Comparison of ENCODE assay signal across 1 cellular context in genomic region chr1:151146416-151147131, GRCh38.
TF ChIP-seq lines count a peak whose summit lies in the region.

Gene SEMA6C, minus strand, starts transcription at chr1:151146631. Its CDS starts 4,010 bp downstream, at chr1:151142621.

TF ChIP-seq in HepG2, 621 proteins besides CTCF, POLR2A, EP300 and RAD21 (continued from another document and continues in another):
- TF ChIP-seq ESRRA (CRISPR knock-in tag; IDR thresholded peaks at IDR 0.05; ENCODE audit: low read depth) (peak; percentile 53), ARNTL (CRISPR knock-in tag; IDR thresholded peaks at IDR 0.05) (no peak), PHF8 (CRISPR knock-in tag; IDR thresholded peaks at IDR 0.05) (peak; percentile 59; the same call in 1 of the 2 replicates), ZBTB40 (IDR thresholded peaks at IDR 0.05) (no peak), ZBTB40 (CRISPR knock-in tag; IDR thresholded peaks at IDR 0.05) (peak; percentile 69; the same call in 1 of the 2 replicates), HIC2 (CRISPR knock-in tag; IDR thresholded peaks at IDR 0.05; ENCODE audit: low read depth) (no peak; the same call in 1 of the 2 replicates), KLF11 (CRISPR knock-in tag; IDR thresholded peaks at IDR 0.05) (no peak), ZNF563 (CRISPR knock-in tag; IDR thresholded peaks at IDR 0.05) (no peak), CCAR2 (optimal IDR thresholded peaks at IDR 0.05; ENCODE audit: low read depth, low read length) (no peak), ZNF18 (CRISPR knock-in tag; IDR thresholded peaks at IDR 0.05; ENCODE audit: insufficient replicate concordance) (peak; percentile 76), SALL2 (CRISPR knock-in tag; IDR thresholded peaks at IDR 0.05) (0 out of 2 replicates have a peak, but pooled peaks have one; percentile 56), DR1 (CRISPR knock-in tag; IDR thresholded peaks at IDR 0.05) (peak; percentile 61; the same call in 1 of the 2 replicates), ZNF792 (CRISPR knock-in tag; IDR thresholded peaks at IDR 0.05) (no peak), POGZ (CRISPR knock-in tag; IDR thresholded peaks at IDR 0.05) (peak; percentile 55), ZMAT5 (CRISPR knock-in tag; IDR thresholded peaks at IDR 0.05; ENCODE audit: borderline replicate concordance, low read depth) (no peak), ELF4 (CRISPR knock-in tag; IDR thresholded peaks at IDR 0.05; ENCODE audit: borderline replicate concordance) (peak; percentile 58; the same call in 1 of the 2 replicates), TGIF2 (CRISPR knock-in tag; IDR thresholded peaks at IDR 0.05) (no peak), HOXA7 (CRISPR knock-in tag; IDR thresholded peaks at IDR 0.05) (no peak), ZBTB43 (CRISPR knock-in tag; conservative IDR thresholded peaks at IDR 0.05) (no peak), ZNF747 (CRISPR knock-in tag; IDR thresholded peaks at IDR 0.05; ENCODE audit: borderline replicate concordance) (peak; percentile 84; the same call in 1 of the 2 replicates), YEATS4 (CRISPR knock-in tag; IDR thresholded peaks at IDR 0.05; ENCODE audit: borderline replicate concordance) (no peak), ZNF12 (CRISPR knock-in tag; IDR thresholded peaks at IDR 0.05) (no peak), STAT6 (CRISPR knock-in tag; IDR thresholded peaks at IDR 0.05; ENCODE audit: borderline replicate concordance) (no peak; the same call in 1 of the 2 replicates), ZFY (CRISPR knock-in tag; IDR thresholded peaks at IDR 0.05) (peak; percentile 56), TBL1XR1 (IDR thresholded peaks at IDR 0.05; ENCODE audit: borderline replicate concordance, low read length, partially characterized antibody) (no peak), CBX5 (CRISPR knock-in tag; IDR thresholded peaks at IDR 0.05; ENCODE audit: borderline replicate concordance) (no peak), MEF2D (CRISPR knock-in tag; IDR thresholded peaks at IDR 0.05) (peak; percentile 74), REST (IDR thresholded peaks at IDR 0.05; ENCODE audit: borderline replicate concordance in 1 of 2, low read depth in 1 of 2, low read length in 2 of 2) (no peak; a peak in 1 of 4 replicates), ZNF512B (CRISPR knock-in tag; IDR thresholded peaks at IDR 0.05; ENCODE audit: borderline replicate concordance) (no peak; the same call in 1 of the 2 replicates)
